3 cellular contexts compared by ENCODE assay signal in the genomic region with DNA sequence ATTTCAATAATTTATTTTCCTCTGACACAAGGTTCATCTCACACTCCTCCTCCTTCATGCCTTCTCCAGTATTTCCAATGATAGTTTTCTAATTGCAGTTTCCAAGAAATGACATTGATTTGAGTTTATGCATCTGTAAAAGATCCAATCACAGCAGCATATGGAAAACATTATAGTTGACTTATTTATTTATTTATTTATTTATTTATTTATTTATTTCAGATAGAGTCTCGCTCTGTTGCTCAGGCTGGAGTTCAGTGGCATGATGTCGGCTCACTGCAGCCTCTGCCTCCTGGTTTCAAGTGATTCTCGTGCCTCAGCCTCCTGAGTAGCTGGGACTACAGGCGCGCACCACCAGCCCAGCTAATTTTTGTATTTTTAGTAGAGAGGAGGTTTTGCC. TPM values are rescaled to one million over a fixed set of nuclear protein-coding genes. Genes with fewer than 3 reads are reported as not detected.
A peak's percentile ranks its signal among the peaks of the same experiment; 100 is the strongest.
DNase-seq lines count a peak whose midpoint lies in the region; ATAC-seq, FAIRE-seq and TF ChIP-seq lines count a peak whose summit lies in the region.
"Not testable (repeated sequence)": the region's sequence is repeated elsewhere in the genome, so short reads cannot be mapped to it uniquely, and the experiment has no call there.

No MANE protein-coding gene starts in this region.

- not testable (repeated sequence) for TF ChIP-seq RAD21 in A549 (conservative IDR thresholded peaks at IDR 0.05 in 1 of 2, IDR thresholded peaks at IDR 0.05 in 1 of 2)

- CTCF ChIA-PET in A549 (lab: Yijun Ruan, JAX) = interaction anchor here (0.9 to 1.6 kb wide), 2 partner anchors 24 to 82 kb away, joined by 3 to 4 read pairs; no protein-coding TSS in a partner anchor
- CTCF ChIA-PET in HEK293 (lab: Yijun Ruan, JAX); Panc1 (lab: Charles Lee): not testable (repeated sequence)

- ATAC-seq in A549, Panc1: not testable (repeated sequence)

- TF ChIP-seq EP300 in A549 (IDR thresholded peaks at IDR 0.05) = not testable (repeated sequence)

- not testable (repeated sequence) for H3K27ac ChIP-seq in A549; HEK293 (ENCODE audit: extremely low read depth, low read depth, low read length)
- peak overlapping the region; percentile 58; the same call in 1 of the 2 replicates for H3K27ac ChIP-seq in Panc1 (ENCODE audit: low read length)

- BruUV-seq in Panc1 (replicated peaks; lab: Mats Ljungman, UMichigan) = not testable (repeated sequence)

- POLR2A ChIA-PET in A549 (lab: Yijun Ruan, JAX); HEK293 (lab: Yijun Ruan, JAX); Panc1 (lab: Charles Lee): not testable (repeated sequence)

- DNase-seq in A549 (ENCODE audit: low read depth in 1 of 2, low spot score in 1 of 2); Panc1 (ENCODE audit: low read depth, low spot score): not testable (repeated sequence)

- WGBS in A549 (ENCODE audit: missing lambda C conversion rate) = 92% methylated on average over 5 of the region's 5 CpGs

- in situ Hi-C loops in Panc1 (cut with HindIII; ENCODE audit: low pct_unique_long_range_greater_than_20kb, low sequenced_read_pairs) = not testable (repeated sequence)

- H3K4me1 ChIP-seq in A549 (peaks cover 21% of the 10 kb centered on the region), Panc1 (ENCODE audit: control insufficient read depth, insufficient read depth, low read length) (peaks cover 65% of the 10 kb centered on the region)
- H3K4me1 ChIP-seq in HEK293 (ENCODE audit: control insufficient read depth, insufficient read depth, low read length) = not testable (repeated sequence)

- H3K27me3 ChIP-seq in Panc1 (ENCODE audit: control insufficient read depth, insufficient read depth, low read length) = not testable (repeated sequence)

- H3K4me2 ChIP-seq in A549 = not testable (repeated sequence)

- intact Hi-C loops in Panc1 (cut with micrococcal nuclease; ENCODE audit: unreplicated experiment) = not testable (repeated sequence)

- TF ChIP-seq POLR2A in A549 (IDR thresholded peaks at IDR 0.05; ENCODE audit: low read length) = not testable (repeated sequence)

- not testable (repeated sequence) for H3K4me3 ChIP-seq in A549; HEK293 (ENCODE audit: low read depth, low read length); Panc1 (ENCODE audit: low read depth in 2 of 2, low read length in 2 of 2)

- not testable (repeated sequence) for H3K36me3 ChIP-seq in HEK293 (ENCODE audit: control insufficient read depth in 2 of 2, insufficient read depth in 1 of 2, low read length in 2 of 2); Panc1 (ENCODE audit: control insufficient read depth, insufficient read depth, low read length)

- not testable (repeated sequence) for H3K9me3 ChIP-seq in A549; HEK293 (ENCODE audit: control insufficient read depth, insufficient read depth, low read depth, low read length); Panc1 (ENCODE audit: control insufficient read depth, insufficient read depth, low read depth, low read length)

- not testable (repeated sequence) for FAIRE-seq in A549 (lab: Jason Lieb, UNC)

- not testable (repeated sequence) for TF ChIP-seq CTCF in A549 (IDR thresholded peaks at IDR 0.05); HEK293 (tag by site-specific recombination; IDR thresholded peaks at IDR 0.05); Panc1 (IDR thresholded peaks at IDR 0.05)

TF ChIP-seq in A549, 52 proteins besides CTCF, POLR2A, EP300 and RAD21:
- peak; percentile 98 for TF ChIP-seq ZC3H11A (IDR thresholded peaks at IDR 0.05)

TF ChIP-seq in HEK293, 187 proteins besides CTCF, POLR2A, EP300 and RAD21:
- TF ChIP-seq ZNF426 (tag by site-specific recombination; IDR thresholded peaks at IDR 0.05) (peak; percentile 65), ZNF623 (tag by site-specific recombination; IDR thresholded peaks at IDR 0.05) (peak; percentile 53), ZNF518A (tag by site-specific recombination; conservative IDR thresholded peaks at IDR 0.05; ENCODE audit: low read depth) (peak; percentile 79), ZNF266 (tag by site-specific recombination; IDR thresholded peaks at IDR 0.05; ENCODE audit: low read depth) (0 out of 2 replicates have a peak, but pooled peaks have one; percentile 16), ZNF555 (tag by site-specific recombination; conservative IDR thresholded peaks at IDR 0.05) (peak; percentile 50), ZNF140 (tag by site-specific recombination; IDR thresholded peaks at IDR 0.05) (peak; percentile 55; the same call in 1 of the 2 replicates), ZNF202 (tag by site-specific recombination; IDR thresholded peaks at IDR 0.05; ENCODE audit: borderline replicate concordance) (peak; percentile 45; the same call in 1 of the 2 replicates), ZNF664 (tag by site-specific recombination; IDR thresholded peaks at IDR 0.05) (0 out of 2 replicates have a peak, but pooled peaks have one; percentile 41), ZNF394 (tag by site-specific recombination; IDR thresholded peaks at IDR 0.05; ENCODE audit: borderline replicate concordance) (peak; percentile 85), ZNF433 (tag by site-specific recombination; IDR thresholded peaks at IDR 0.05; ENCODE audit: low read depth) (0 out of 2 replicates have a peak, but pooled peaks have one; percentile 4)

RNA-seq across cellular contexts. Expression of gene MAP3K20, which starts 52.5 kb away (rescaled TPM):
- 76.7 and 80.7 TPM in 2 replicates for polyA plus RNA-seq in A549 (2011; rRNA removed)
- 13.8 and 14.9 TPM in 2 replicates for polyA plus RNA-seq in A549 (2012; cell fraction: cytosol; rRNA removed)
- 6.8 and 8.7 TPM in 2 replicates for polyA plus RNA-seq in A549 (2012; cell fraction: nucleus; rRNA removed)
- 34.1 to 34.7 TPM (median 34.2 TPM) in 3 replicates for polyA plus RNA-seq in A549 (2017; fragmentation: RNase III; extraction: RNeasy Plus Mini Kit Qiagen cat#74134 plus additional on column Dnase treatment)
- 52.0 and 55.0 TPM in 2 replicates for polyA minus RNA-seq in A549 (2011; rRNA and poly(A)+ RNA removed)
- 121 TPM for total RNA-seq in Panc1 (2021; ENCODE audit: unreplicated experiment)
- polyA plus RNA-seq in Panc1 (2012; ENCODE audit: insufficient read length) = 60.5 TPM
